8 cellular contexts compared by ENCODE assay signal in genomic region chr2:237904806-237905599, GRCh38. TPM values are rescaled to one million over a fixed set of nuclear protein-coding genes. Genes with fewer than 3 reads are reported as not detected.
DNase-seq lines count a peak whose midpoint lies in the region; ATAC-seq and TF ChIP-seq lines count a peak whose summit lies in the region.
"Had no signal": no experiment of that assay in that cellular context is flagged by ENCODE, and none has a peak within 500 bp of the region (broad histone marks: within the 10 kb centered on the region; RNA-seq: fewer than 3 reads in every experiment).

No MANE protein-coding gene starts in this region.

- H3K4me3 ChIP-seq in HEK293 (ENCODE audit: low read depth, low read length) (no peak overlapping the region), WI38 (ENCODE audit: low read depth, low read length) (peak overlapping the region; percentile 16; the same call in 1 of the 2 replicates), heart right ventricle (no peak overlapping the region)
- H3K4me3 ChIP-seq: skin epidermis had no signal

- no peak overlapping the region for H3K27ac ChIP-seq in HEK293 (ENCODE audit: extremely low read depth, low read depth, low read length)
- H3K27ac ChIP-seq in heart right ventricle: peak overlapping the region; percentile 70 to 94 (median 92)

- H3K4me1 ChIP-seq in HEK293 (ENCODE audit: control insufficient read depth, insufficient read depth, low read length): no peaks in the 10 kb centered on the region
- peaks cover 5 to 24% (median 17%) of the 10 kb centered on the region in 9 donors for H3K4me1 ChIP-seq in heart right ventricle

- POLR2A ChIA-PET in HEK293 (lab: Yijun Ruan, JAX): no interaction called here

- intact Hi-C loops in heart right ventricle (cut with DNase I): no loop called here

- 11 to 21% methylated on average over 16 of the region's 16 CpGs for WGBS in heart right ventricle, 2 donors

- no peaks in the 10 kb centered on the region for H3K27me3 ChIP-seq in heart right ventricle

- peak; percentile 64 to 74 for DNase-seq in heart right ventricle
- DNase-seq in stimulated activated naive CD8-positive, alpha-beta T cell treated with anti-CD3 and anti-CD28 coated beads, Interleukin-15, Interleukin-2, amounts not matched to agents 100 U/mL and 50 U/mL, for 24 hours: peak; percentile 57

- peak; percentile 80 to 93 (median 90) for ATAC-seq in heart right ventricle
- peak; percentile 65 for ATAC-seq in stimulated activated naive CD8-positive, alpha-beta T cell treated with anti-CD3 and anti-CD28 coated beads, Interleukin-15, Interleukin-2, amounts not matched to agents 100 U/mL and 50 U/mL, for 24 hours
- no peak for ATAC-seq in GM19395 (IDR thresholded peaks at IDR 0.05; ENCODE audit: unreplicated experiment)
- no peak for ATAC-seq in GM18498 (IDR thresholded peaks at IDR 0.05; ENCODE audit: unreplicated experiment)
- ATAC-seq in GM19023 (IDR thresholded peaks at IDR 0.05; ENCODE audit: unreplicated experiment): no peak

- no peaks in the 10 kb centered on the region for H3K36me3 ChIP-seq in HEK293 (ENCODE audit: control insufficient read depth in 2 of 2, insufficient read depth in 1 of 2, low read length in 2 of 2)
- no peaks in the 10 kb centered on the region for H3K36me3 ChIP-seq in heart right ventricle

- TF ChIP-seq CTCF in HEK293 (tag by site-specific recombination; IDR thresholded peaks at IDR 0.05) (no peak), WI38 (IDR thresholded peaks at IDR 0.05; ENCODE audit: low read depth, low read length) (no peak), heart right ventricle (IDR thresholded peaks at IDR 0.05) (peak in 1 of 9 donors; percentile 4)

- H3K9me3 ChIP-seq in HEK293 (ENCODE audit: control insufficient read depth, insufficient read depth, low read depth, low read length) (no peaks in the 10 kb centered on the region), heart right ventricle (peaks cover 0 to 20% (median 3%) of the 10 kb centered on the region in 11 donors)

- CTCF ChIA-PET in HEK293 (lab: Yijun Ruan, JAX): interaction anchor here (0.6 to 1.1 kb wide), 2 partner anchors 18 to 52 kb away, joined by 3 read pairs; no protein-coding TSS in a partner anchor

TF ChIP-seq in HEK293, 187 proteins besides CTCF, POLR2A, EP300 and RAD21:
- TF ChIP-seq ZFP3 (tag by site-specific recombination; IDR thresholded peaks at IDR 0.05; ENCODE audit: low read depth) (no peak), ZNF558 (tag by site-specific recombination; IDR thresholded peaks at IDR 0.05) (no peak), ZNF548 (tag by site-specific recombination; IDR thresholded peaks at IDR 0.05) (no peak), EGR2 (tag by site-specific recombination; IDR thresholded peaks at IDR 0.05; ENCODE audit: low read depth) (peak; percentile 90), ZNF704 (tag by site-specific recombination; IDR thresholded peaks at IDR 0.05) (no peak), ZNF561 (tag by site-specific recombination; IDR thresholded peaks at IDR 0.05; ENCODE audit: borderline replicate concordance) (no peak), ZIC2 (tag by site-specific recombination; IDR thresholded peaks at IDR 0.05) (no peak), ZNF132 (tag by site-specific recombination; IDR thresholded peaks at IDR 0.05; ENCODE audit: borderline replicate concordance) (no peak), ZNF341 (tag by site-specific recombination; IDR thresholded peaks at IDR 0.05; ENCODE audit: low read depth) (no peak), PBX3 (CRISPR knock-in tag; IDR thresholded peaks at IDR 0.05) (no peak), ZNF155 (tag by site-specific recombination; IDR thresholded peaks at IDR 0.05) (no peak), ZNF311 (tag by site-specific recombination; IDR thresholded peaks at IDR 0.05; ENCODE audit: borderline replicate concordance) (no peak), ZFHX2 (tag by site-specific recombination; conservative IDR thresholded peaks at IDR 0.05) (peak; percentile 94)
TF ChIP-seq in HEK293: peak in this region for 2.

RNA-seq across cellular contexts. Expression of gene RAMP1, which starts 45.6 kb away (rescaled TPM):
- total RNA-seq in heart right ventricle: 100 to 1,000 TPM in 8 of 10 donors, 10 to 100 TPM in 2; 52.7 to 428 (median 162) TPM
- 1,000 to 10,000 TPM in 1 of 2 donors, 100 to 1,000 TPM in 1; 288 to 1,549 TPM for polyA plus RNA-seq in heart right ventricle

Comparison
In these comparisons a context has a peak if more than half of its experiments do, and no peak if none do; other contexts are left out.
1. ATAC-seq: peak in heart right ventricle (8 of 8) and stimulated activated naive CD8-positive, alpha-beta T cell treated with anti-CD3 and anti-CD28 coated beads, Interleukin-15, Interleukin-2, amounts not matched to agents 100 U/mL and 50 U/mL, for 24 hours (single experiment); none in GM19395 (single experiment), GM18498 (single experiment) and GM19023 (single experiment).